ENCODE assay signal across 2 cellular contexts in the genomic region with DNA sequence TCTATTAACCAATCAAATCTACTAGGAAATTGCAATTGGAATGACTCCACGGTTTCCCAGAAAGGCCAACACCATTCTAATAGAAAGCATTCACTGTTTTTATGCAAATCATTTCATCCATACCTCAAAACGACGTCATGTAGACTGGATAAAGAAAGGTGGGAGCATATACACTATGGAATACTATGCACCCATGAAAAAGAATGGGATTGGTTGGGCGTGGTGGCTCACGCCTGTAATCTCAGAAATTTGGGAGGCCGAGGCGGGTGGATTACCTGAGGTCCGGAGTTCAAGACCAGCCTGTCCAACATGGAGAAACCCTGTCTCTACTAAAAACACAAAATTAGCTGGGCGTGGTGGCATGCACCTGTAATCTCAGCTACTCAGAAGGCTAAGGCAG.
TF ChIP-seq lines count a peak whose summit lies in the region.

No MANE protein-coding gene starts in this region.

TF ChIP-seq in HEK293, 187 proteins besides CTCF, POLR2A, EP300 and RAD21:
- peak; percentile 98 for TF ChIP-seq ZNF146 (tag by site-specific recombination; IDR thresholded peaks at IDR 0.05)
- TF ChIP-seq, protein P1, sequence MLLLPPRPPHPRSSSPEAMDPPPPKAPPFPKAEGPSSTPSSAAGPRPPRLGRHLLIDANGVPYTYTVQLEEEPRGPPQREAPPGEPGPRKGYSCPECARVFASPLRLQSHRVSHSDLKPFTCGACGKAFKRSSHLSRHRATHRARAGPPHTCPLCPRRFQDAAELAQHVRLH (tag by site-specific recombination; IDR thresholded peaks at IDR 0.05) = 0 out of 2 replicates have a peak, but pooled peaks have one; percentile 42

TF ChIP-seq in K562, 482 proteins besides CTCF, POLR2A, EP300 and RAD21:
- TF ChIP-seq ZNF146 (CRISPR knock-in tag; IDR thresholded peaks at IDR 0.05; ENCODE audit: unreplicated experiment) (peak; percentile 70), RBM25 (IDR thresholded peaks at IDR 0.05; ENCODE audit: low read depth, low read length, severe bottlenecking) (peak; percentile 30)
TF ChIP-seq in K562: peak in this region for 2; not testable (repeated sequence) for 480.
